In genomic region chr15:59825926-59826325, GRCh38 we compare ENCODE assay signal across 20 cellular contexts.
"Had no signal": no experiment of that assay in that cellular context is flagged by ENCODE, and none has a peak within 500 bp of the region (broad histone marks: within the 10 kb centered on the region; RNA-seq: fewer than 3 reads in every experiment).

No MANE protein-coding gene starts in this region.

- DNase-seq: activated CD4-positive, alpha-beta T cell treated with anti-CD3 and anti-CD28 coated beads for 1 hour; activated CD4-positive, alpha-beta T cell treated with anti-CD3 and anti-CD28 coated beads, Interleukin-2, amount 50 U/mL, for 4 hours; activated naive CD4-positive, alpha-beta T cell treated with Interleukin-2 at 50 U/mL for 16 hours; activated naive CD8-positive, alpha-beta T cell treated with anti-CD3 and anti-CD28 coated beads, Interleukin-2, amount 10 ng/mL, durations not matched to agents 7 days and 5 days; amygdala; colonic mucosa; endodermal cell; erythroblast; head of caudate nucleus; kidney; left lung; retina; stimulated activated CD4-positive, alpha-beta T cell treated with anti-CD3 and anti-CD28 coated beads, Interleukin-12 subunit alpha, Interleukin-12 subunit beta, amount 100 ng/mL, for 4 hours; stimulated activated CD4-positive, alpha-beta T cell treated with anti-CD3 and anti-CD28 coated beads, Interleukin-1b, Interleukin-23, amount 100 ng/mL, for 48 hours; stimulated activated naive CD4-positive, alpha-beta T cell treated with Interleukin-2 at 50 U/mL for 16 hours; T-helper 2 cell; thyroid gland; uterus; WERI-Rb-1 had no signal

- H3K27me3 ChIP-seq: colonic mucosa, left lung, thyroid gland, uterus had no signal

- H3K4me1 ChIP-seq: colonic mucosa, left lung, thyroid gland, uterus had no signal

- H3K36me3 ChIP-seq: colonic mucosa, left lung, thyroid gland, uterus, WERI-Rb-1 had no signal

- H3K4me3 ChIP-seq: colonic mucosa, left lung, thyroid gland, uterus had no signal

- FAIRE-seq: frontal cortex, kidney had no signal

- ATAC-seq: left lung had no signal

- H3K27ac ChIP-seq: colonic mucosa, left lung, thyroid gland, uterus, WERI-Rb-1 had no signal

- H3K9me3 ChIP-seq: colonic mucosa, uterus had no signal
